Comparison of ENCODE assay signal across 1 cellular context in the genomic region with DNA sequence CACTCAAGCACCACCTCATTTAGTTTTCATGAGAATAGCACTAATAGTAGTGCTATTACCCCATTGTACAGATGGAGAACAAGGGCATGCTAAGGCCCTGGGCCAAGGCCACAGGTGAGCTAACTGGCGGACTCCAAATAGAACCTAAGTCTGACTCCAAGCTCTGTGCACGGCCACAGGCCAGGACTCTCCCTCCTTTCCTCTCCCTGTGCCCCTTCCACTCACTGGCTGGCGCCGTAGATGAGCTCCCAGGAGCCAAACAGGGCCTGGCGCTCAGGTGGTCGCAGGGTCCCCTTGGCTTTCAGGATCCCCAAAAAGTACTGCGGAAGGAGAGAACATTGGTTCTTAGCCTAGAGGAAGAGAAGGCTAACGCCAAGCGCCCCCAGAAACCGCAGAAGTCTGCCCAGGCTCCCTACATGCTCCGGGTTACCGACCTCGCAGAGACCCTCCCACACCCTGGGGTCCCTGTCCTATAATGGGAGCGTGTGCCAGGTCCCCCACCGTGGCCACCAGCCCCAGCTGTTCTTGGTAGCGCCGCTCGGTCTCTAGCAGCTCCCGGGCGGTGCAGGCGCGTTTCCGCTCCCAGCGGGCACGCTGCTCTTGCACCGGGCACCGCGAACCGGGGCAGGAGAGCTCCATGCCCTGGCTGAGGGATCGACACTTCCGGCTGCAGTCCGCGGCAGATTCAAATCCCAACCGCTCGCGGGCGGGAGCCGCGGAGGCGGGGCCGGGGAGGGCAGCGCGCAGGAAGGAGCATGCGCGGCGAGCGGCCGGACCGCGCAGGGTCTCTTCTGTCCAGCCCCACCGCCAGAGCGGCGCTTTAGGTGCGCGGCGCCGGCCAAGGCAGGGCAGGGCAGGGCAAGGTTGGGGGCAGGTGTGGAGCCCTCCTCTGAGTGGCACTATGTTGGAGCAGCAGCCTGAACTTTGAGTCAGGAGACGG.
TF ChIP-seq lines count a peak whose summit lies in the region.

A gene with protein sequence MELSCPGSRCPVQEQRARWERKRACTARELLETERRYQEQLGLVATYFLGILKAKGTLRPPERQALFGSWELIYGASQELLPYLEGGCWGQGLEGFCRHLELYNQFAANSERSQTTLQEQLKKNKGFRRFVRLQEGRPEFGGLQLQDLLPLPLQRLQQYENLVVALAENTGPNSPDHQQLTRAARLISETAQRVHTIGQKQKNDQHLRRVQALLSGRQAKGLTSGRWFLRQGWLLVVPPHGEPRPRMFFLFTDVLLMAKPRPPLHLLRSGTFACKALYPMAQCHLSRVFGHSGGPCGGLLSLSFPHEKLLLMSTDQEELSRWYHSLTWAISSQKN (minus strand): TSS at position 665 of the 940 bp plus-strand sequence. CDS start 26 bp downstream, at position 639.

TF ChIP-seq in HepG2, 621 proteins besides CTCF, POLR2A, EP300 and RAD21 (continued from another document and continues in another):
- TF ChIP-seq, protein P1, sequence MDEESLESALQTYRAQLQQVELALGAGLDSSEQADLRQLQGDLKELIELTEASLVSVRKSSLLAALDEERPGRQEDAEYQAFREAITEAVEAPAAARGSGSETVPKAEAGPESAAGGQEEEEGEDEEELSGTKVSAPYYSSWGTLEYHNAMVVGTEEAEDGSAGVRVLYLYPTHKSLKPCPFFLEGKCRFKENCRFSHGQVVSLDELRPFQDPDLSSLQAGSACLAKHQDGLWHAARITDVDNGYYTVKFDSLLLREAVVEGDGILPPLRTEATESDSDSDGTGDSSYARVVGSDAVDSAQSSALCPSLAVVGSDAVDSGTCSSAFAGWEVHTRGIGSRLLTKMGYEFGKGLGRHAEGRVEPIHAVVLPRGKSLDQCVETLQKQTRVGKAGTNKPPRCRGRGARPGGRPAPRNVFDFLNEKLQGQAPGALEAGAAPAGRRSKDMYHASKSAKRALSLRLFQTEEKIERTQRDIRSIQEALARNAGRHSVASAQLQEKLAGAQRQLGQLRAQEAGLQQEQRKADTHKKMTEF (CRISPR knock-in tag; IDR thresholded peaks at IDR 0.05), result peak; percentile 91
- TF ChIP-seq KLF16 (CRISPR knock-in tag; IDR thresholded peaks at IDR 0.05), result peak in 1 of 2 experiments; percentile 96; a peak in 2 of 4 replicates
- TF ChIP-seq, protein P2, sequence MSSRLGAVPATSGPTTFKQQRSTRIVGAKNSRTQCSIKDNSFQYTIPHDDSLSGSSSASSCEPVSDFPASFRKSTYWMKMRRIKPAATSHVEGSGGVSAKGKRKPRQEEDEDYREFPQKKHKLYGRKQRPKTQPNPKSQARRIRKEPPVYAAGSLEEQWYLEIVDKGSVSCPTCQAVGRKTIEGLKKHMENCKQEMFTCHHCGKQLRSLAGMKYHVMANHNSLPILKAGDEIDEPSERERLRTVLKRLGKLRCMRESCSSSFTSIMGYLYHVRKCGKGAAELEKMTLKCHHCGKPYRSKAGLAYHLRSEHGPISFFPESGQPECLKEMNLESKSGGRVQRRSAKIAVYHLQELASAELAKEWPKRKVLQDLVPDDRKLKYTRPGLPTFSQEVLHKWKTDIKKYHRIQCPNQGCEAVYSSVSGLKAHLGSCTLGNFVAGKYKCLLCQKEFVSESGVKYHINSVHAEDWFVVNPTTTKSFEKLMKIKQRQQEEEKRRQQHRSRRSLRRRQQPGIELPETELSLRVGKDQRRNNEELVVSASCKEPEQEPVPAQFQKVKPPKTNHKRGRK (CRISPR knock-in tag; IDR thresholded peaks at IDR 0.05), result no peak
- TF ChIP-seq, protein P3, sequence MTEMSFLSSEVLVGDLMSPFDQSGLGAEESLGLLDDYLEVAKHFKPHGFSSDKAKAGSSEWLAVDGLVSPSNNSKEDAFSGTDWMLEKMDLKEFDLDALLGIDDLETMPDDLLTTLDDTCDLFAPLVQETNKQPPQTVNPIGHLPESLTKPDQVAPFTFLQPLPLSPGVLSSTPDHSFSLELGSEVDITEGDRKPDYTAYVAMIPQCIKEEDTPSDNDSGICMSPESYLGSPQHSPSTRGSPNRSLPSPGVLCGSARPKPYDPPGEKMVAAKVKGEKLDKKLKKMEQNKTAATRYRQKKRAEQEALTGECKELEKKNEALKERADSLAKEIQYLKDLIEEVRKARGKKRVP (CRISPR knock-in tag; IDR thresholded peaks at IDR 0.05), result peak in 1 of 2 experiments; percentile 87; a peak in 2 of 4 replicates
- TF ChIP-seq FOXC1 (CRISPR knock-in tag; IDR thresholded peaks at IDR 0.05; ENCODE audit: borderline replicate concordance), result peak; percentile 30; the same call in 1 of the 2 replicates
- TF ChIP-seq, protein P4, sequence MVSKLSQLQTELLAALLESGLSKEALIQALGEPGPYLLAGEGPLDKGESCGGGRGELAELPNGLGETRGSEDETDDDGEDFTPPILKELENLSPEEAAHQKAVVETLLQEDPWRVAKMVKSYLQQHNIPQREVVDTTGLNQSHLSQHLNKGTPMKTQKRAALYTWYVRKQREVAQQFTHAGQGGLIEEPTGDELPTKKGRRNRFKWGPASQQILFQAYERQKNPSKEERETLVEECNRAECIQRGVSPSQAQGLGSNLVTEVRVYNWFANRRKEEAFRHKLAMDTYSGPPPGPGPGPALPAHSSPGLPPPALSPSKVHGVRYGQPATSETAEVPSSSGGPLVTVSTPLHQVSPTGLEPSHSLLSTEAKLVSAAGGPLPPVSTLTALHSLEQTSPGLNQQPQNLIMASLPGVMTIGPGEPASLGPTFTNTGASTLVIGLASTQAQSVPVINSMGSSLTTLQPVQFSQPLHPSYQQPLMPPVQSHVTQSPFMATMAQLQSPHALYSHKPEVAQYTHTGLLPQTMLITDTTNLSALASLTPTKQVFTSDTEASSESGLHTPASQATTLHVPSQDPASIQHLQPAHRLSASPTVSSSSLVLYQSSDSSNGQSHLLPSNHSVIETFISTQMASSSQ (IDR thresholded peaks at IDR 0.05; ENCODE audit: low read depth), result no peak
- TF ChIP-seq, protein P4 (CRISPR knock-in tag; IDR thresholded peaks at IDR 0.05; ENCODE audit: borderline replicate concordance), result 0 out of 2 replicates have a peak, but pooled peaks have one; percentile 58
- TF ChIP-seq, protein P5, sequence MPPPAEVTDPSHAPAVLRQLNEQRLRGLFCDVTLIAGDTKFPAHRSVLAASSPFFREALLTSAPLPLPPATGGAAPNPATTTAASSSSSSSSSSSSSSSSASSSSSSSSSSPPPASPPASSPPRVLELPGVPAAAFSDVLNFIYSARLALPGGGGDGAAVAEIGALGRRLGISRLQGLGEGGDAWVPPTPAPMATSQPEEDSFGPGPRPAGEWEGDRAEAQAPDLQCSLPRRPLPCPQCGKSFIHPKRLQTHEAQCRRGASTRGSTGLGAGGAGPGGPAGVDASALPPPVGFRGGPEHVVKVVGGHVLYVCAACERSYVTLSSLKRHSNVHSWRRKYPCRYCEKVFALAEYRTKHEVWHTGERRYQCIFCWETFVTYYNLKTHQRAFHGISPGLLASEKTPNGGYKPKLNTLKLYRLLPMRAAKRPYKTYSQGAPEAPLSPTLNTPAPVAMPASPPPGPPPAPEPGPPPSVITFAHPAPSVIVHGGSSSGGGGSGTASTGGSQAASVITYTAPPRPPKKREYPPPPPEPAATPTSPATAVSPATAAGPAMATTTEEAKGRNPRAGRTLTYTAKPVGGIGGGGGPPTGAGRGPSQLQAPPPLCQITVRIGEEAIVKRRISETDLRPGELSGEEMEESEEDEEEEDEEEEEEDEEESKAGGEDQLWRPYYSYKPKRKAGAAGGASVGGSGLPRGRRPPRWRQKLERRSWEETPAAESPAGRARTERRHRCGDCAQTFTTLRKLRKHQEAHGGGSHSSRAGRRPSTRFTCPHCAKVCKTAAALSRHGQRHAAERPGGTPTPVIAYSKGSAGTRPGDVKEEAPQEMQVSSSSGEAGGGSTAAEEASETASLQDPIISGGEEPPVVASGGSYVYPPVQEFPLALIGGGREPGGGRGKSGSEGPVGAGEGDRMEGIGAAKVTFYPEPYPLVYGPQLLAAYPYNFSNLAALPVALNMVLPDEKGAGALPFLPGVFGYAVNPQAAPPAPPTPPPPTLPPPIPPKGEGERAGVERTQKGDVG (CRISPR knock-in tag; IDR thresholded peaks at IDR 0.05; ENCODE audit: borderline replicate concordance), result no peak
- no peak for TF ChIP-seq ZBTB1 (CRISPR knock-in tag; IDR thresholded peaks at IDR 0.05; ENCODE audit: borderline replicate concordance)
- TF ChIP-seq MBD4 (IDR thresholded peaks at IDR 0.05; ENCODE audit: borderline replicate concordance, low read length), result no peak
- no peak for TF ChIP-seq ZNF382 (CRISPR knock-in tag; IDR thresholded peaks at IDR 0.05; ENCODE audit: borderline replicate concordance)
- TF ChIP-seq EZH2 (conservative IDR thresholded peaks at IDR 0.05; ENCODE audit: low read depth, low read length), result no peak
- no peak for TF ChIP-seq ZSCAN12 (CRISPR knock-in tag; IDR thresholded peaks at IDR 0.05)
- TF ChIP-seq RFXAP (CRISPR knock-in tag; IDR thresholded peaks at IDR 0.05; ENCODE audit: borderline replicate concordance), result no peak; the same call in 1 of the 2 replicates
- no peak for TF ChIP-seq ZNF773 (CRISPR knock-in tag; IDR thresholded peaks at IDR 0.05; ENCODE audit: borderline replicate concordance)
- no peak for TF ChIP-seq ZSCAN25 (CRISPR knock-in tag; IDR thresholded peaks at IDR 0.05)
- no peak for TF ChIP-seq MAFK (conservative IDR thresholded peaks at IDR 0.05 in 1 of 2, IDR thresholded peaks at IDR 0.05 in 1 of 2; ENCODE audit: low read length in 2 of 2)
- TF ChIP-seq ZNF441 (CRISPR knock-in tag; IDR thresholded peaks at IDR 0.05; ENCODE audit: borderline replicate concordance), result no peak
- TF ChIP-seq SYNCRIP (IDR thresholded peaks at IDR 0.05; ENCODE audit: insufficient read depth, low read depth, low read length), result no peak
- TF ChIP-seq STAT5B (CRISPR knock-in tag; IDR thresholded peaks at IDR 0.05), result 0 out of 2 replicates have a peak, but pooled peaks have one; percentile 28
- TF ChIP-seq ZNF253 (CRISPR knock-in tag; IDR thresholded peaks at IDR 0.05; ENCODE audit: borderline replicate concordance), result peak; percentile 94
- TF ChIP-seq ZNF839 (CRISPR knock-in tag; IDR thresholded peaks at IDR 0.05; ENCODE audit: borderline replicate concordance), result no peak
- TF ChIP-seq ZNF766 (CRISPR knock-in tag; IDR thresholded peaks at IDR 0.05; ENCODE audit: borderline replicate concordance), result peak; percentile 77; the same call in 1 of the 2 replicates
- TF ChIP-seq, protein P6, sequence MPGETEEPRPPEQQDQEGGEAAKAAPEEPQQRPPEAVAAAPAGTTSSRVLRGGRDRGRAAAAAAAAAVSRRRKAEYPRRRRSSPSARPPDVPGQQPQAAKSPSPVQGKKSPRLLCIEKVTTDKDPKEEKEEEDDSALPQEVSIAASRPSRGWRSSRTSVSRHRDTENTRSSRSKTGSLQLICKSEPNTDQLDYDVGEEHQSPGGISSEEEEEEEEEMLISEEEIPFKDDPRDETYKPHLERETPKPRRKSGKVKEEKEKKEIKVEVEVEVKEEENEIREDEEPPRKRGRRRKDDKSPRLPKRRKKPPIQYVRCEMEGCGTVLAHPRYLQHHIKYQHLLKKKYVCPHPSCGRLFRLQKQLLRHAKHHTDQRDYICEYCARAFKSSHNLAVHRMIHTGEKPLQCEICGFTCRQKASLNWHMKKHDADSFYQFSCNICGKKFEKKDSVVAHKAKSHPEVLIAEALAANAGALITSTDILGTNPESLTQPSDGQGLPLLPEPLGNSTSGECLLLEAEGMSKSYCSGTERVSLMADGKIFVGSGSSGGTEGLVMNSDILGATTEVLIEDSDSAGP (CRISPR knock-in tag; IDR thresholded peaks at IDR 0.05; ENCODE audit: borderline replicate concordance), result peak; percentile 94
- peak; percentile 98 for TF ChIP-seq BORCS8-MEF2B (CRISPR knock-in tag; IDR thresholded peaks at IDR 0.05)
- TF ChIP-seq, protein P7, sequence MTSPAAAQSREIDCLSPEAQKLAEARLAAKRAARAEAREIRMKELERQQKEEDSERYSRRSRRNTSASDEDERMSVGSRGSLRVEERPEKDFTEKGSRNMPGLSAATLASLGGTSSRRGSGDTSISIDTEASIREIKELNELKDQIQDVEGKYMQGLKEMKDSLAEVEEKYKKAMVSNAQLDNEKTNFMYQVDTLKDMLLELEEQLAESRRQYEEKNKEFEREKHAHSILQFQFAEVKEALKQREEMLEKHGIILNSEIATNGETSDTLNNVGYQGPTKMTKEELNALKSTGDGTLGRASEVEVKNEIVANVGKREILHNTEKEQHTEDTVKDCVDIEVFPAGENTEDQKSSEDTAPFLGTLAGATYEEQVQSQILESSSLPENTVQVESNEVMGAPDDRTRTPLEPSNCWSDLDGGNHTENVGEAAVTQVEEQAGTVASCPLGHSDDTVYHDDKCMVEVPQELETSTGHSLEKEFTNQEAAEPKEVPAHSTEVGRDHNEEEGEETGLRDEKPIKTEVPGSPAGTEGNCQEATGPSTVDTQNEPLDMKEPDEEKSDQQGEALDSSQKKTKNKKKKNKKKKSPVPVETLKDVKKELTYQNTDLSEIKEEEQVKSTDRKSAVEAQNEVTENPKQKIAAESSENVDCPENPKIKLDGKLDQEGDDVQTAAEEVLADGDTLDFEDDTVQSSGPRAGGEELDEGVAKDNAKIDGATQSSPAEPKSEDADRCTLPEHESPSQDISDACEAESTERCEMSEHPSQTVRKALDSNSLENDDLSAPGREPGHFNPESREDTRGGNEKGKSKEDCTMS (CRISPR knock-in tag; conservative IDR thresholded peaks at IDR 0.05), result no peak
- TF ChIP-seq, protein P8, sequence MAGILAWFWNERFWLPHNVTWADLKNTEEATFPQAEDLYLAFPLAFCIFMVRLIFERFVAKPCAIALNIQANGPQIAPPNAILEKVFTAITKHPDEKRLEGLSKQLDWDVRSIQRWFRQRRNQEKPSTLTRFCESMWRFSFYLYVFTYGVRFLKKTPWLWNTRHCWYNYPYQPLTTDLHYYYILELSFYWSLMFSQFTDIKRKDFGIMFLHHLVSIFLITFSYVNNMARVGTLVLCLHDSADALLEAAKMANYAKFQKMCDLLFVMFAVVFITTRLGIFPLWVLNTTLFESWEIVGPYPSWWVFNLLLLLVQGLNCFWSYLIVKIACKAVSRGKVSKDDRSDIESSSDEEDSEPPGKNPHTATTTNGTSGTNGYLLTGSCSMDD (CRISPR knock-in tag; IDR thresholded peaks at IDR 0.05), result no peak
